1 cellular context compared by ENCODE assay signal in the genomic region with DNA sequence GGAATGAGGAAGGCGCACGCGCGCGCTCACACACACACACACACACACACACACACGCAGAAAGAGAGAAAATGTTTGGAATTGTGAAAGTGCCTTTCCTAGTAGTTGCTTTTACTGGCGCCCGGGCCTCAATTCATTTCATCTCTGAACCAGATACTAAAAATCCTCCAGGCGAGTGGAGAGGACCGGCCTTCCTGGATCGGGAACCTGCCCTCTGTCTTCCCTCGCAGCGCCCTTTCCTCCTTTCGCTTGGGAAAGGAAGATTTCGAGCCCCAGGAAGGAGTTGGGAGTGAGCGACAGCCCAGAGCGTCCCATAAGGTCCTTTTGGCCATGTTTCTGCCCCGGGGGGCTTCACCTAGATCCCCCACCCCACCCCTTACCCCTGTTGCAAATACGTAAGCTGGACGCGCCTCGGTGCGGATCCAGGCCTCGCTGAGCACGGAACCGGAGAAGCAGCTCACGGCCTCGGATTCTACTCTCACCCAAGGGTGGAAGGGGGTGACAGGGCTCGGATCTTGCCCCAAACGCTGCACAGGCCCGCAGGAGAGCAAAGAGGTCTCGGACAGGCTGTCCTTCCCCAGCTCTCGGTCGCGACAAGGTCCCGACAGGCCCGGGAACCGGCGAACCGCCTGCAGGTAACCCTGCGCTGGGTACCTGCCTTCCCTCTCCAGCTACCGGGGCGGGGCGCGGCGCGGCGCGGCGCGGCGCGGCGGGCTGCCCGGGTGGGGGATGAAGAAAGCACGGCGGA.
TF ChIP-seq lines count a peak whose summit lies in the region.

No MANE protein-coding gene starts in this region.

TF ChIP-seq in HepG2, 621 proteins besides CTCF, POLR2A, EP300 and RAD21:
- no peak for TF ChIP-seq HOXA9 (CRISPR knock-in tag; IDR thresholded peaks at IDR 0.05; ENCODE audit: borderline replicate concordance)
- TF ChIP-seq, protein P1, sequence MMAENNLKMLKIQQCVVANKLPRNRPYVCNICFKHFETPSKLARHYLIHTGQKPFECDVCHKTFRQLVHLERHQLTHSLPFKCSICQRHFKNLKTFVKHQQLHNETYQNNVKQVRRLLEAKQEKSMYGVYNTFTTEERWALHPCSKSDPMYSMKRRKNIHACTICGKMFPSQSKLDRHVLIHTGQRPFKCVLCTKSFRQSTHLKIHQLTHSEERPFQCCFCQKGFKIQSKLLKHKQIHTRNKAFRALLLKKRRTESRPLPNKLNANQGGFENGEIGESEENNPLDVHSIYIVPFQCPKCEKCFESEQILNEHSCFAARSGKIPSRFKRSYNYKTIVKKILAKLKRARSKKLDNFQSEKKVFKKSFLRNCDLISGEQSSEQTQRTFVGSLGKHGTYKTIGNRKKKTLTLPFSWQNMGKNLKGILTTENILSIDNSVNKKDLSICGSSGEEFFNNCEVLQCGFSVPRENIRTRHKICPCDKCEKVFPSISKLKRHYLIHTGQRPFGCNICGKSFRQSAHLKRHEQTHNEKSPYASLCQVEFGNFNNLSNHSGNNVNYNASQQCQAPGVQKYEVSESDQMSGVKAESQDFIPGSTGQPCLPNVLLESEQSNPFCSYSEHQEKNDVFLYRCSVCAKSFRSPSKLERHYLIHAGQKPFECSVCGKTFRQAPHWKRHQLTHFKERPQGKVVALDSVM (CRISPR knock-in tag; IDR thresholded peaks at IDR 0.05), result no peak
- no peak for TF ChIP-seq U2AF1 (optimal IDR thresholded peaks at IDR 0.05; ENCODE audit: low read depth, low read length)
- TF ChIP-seq FOXK2 (IDR thresholded peaks at IDR 0.05), result no peak
- TF ChIP-seq, protein P2, sequence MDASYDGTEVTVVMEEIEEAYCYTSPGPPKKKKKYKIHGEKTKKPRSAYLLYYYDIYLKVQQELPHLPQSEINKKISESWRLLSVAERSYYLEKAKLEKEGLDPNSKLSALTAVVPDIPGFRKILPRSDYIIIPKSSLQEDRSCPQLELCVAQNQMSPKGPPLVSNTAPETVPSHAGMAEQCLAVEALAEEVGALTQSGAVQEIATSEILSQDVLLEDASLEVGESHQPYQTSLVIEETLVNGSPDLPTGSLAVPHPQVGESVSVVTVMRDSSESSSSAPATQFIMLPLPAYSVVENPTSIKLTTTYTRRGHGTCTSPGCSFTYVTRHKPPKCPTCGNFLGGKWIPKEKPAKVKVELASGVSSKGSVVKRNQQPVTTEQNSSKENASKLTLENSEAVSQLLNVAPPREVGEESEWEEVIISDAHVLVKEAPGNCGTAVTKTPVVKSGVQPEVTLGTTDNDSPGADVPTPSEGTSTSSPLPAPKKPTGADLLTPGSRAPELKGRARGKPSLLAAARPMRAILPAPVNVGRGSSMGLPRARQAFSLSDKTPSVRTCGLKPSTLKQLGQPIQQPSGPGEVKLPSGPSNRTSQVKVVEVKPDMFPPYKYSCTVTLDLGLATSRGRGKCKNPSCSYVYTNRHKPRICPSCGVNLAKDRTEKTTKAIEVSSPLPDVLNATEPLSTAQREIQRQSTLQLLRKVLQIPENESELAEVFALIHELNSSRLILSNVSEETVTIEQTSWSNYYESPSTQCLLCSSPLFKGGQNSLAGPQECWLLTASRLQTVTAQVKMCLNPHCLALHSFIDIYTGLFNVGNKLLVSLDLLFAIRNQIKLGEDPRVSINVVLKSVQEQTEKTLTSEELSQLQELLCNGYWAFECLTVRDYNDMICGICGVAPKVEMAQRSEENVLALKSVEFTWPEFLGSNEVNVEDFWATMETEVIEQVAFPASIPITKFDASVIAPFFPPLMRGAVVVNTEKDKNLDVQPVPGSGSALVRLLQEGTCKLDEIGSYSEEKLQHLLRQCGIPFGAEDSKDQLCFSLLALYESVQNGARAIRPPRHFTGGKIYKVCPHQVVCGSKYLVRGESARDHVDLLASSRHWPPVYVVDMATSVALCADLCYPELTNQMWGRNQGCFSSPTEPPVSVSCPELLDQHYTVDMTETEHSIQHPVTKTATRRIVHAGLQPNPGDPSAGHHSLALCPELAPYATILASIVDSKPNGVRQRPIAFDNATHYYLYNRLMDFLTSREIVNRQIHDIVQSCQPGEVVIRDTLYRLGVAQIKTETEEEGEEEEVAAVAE (CRISPR knock-in tag; IDR thresholded peaks at IDR 0.05; ENCODE audit: borderline replicate concordance), result no peak
- no peak for TF ChIP-seq SOX6 (IDR thresholded peaks at IDR 0.05)
- TF ChIP-seq SOX6 (CRISPR knock-in tag; IDR thresholded peaks at IDR 0.05), result no peak
- no peak for TF ChIP-seq NFKB2 (CRISPR knock-in tag; IDR thresholded peaks at IDR 0.05; ENCODE audit: borderline replicate concordance)
- TF ChIP-seq ZNF446 (CRISPR knock-in tag; IDR thresholded peaks at IDR 0.05), result no peak
- no peak for TF ChIP-seq CEBPB (IDR thresholded peaks at IDR 0.05; ENCODE audit: borderline replicate concordance, low read depth, low read length)
- no peak for TF ChIP-seq ZNF20 (CRISPR knock-in tag; IDR thresholded peaks at IDR 0.05)
- no peak for TF ChIP-seq ZNF256 (CRISPR knock-in tag; conservative IDR thresholded peaks at IDR 0.05)
- TF ChIP-seq ZMYM3 (CRISPR knock-in tag; IDR thresholded peaks at IDR 0.05), result no peak
- TF ChIP-seq HNRNPK (IDR thresholded peaks at IDR 0.05; ENCODE audit: low read depth, low read length, poor library complexity, severe bottlenecking), result no peak
- no peak for TF ChIP-seq KDM1A (CRISPR knock-in tag; IDR thresholded peaks at IDR 0.05)
- TF ChIP-seq NFE2L2 (IDR thresholded peaks at IDR 0.05; ENCODE audit: low read length), result no peak
- no peak for TF ChIP-seq RCOR2 (CRISPR knock-in tag; IDR thresholded peaks at IDR 0.05)
- TF ChIP-seq ATF7 (IDR thresholded peaks at IDR 0.05), result no peak
- TF ChIP-seq ATF7 (CRISPR knock-in tag; IDR thresholded peaks at IDR 0.05), result no peak
